Comparison of ENCODE assay signal across 7 cellular contexts in the genomic region with DNA sequence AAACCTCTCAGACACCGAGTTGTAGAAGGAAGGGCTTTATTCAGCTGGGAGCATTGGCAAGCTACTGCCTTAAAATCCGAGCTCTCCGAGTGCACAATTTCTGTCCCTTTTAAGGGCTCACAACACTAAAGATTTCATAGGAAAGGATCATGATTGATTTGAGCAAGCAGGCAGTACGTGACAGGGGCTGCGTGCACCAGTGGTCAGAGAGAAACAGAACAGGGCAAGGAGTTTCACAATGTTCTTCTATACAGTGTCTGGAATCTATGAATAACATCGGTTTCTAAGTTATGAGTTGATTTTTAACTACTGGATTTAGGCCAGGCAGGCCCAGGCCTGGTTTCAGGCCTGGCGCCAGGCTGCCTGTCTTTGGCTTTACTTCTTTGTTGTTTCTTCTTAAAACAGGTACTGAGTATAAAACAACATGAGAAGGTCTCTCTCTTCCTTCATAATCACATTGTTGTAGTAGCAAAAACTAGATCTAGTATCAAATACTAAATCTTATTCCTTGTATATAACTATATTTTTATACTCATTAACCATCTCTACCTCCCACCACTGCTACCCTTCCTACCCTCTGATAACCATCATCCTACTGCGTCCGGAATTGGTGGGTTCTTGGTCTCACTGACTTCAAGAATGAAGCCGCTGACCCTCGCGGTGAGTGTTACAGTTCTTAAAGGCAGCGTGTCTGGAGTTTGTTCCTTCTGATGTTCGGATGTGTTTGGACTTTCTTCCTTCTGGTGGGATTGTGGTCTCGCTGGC.
DNase-seq lines count a peak whose midpoint lies in the region; ATAC-seq and TF ChIP-seq lines count a peak whose summit lies in the region.
"Not testable (repeated sequence)": the region's sequence is repeated elsewhere in the genome, so short reads cannot be mapped to it uniquely, and the experiment has no call there.

No MANE protein-coding gene starts in this region.

- not testable (repeated sequence) for H3K4me3 ChIP-seq in DND-41 (ENCODE audit: low read depth in 1 of 2, low read length in 2 of 2); fibroblast of villous mesenchyme (ENCODE audit: low read depth, low read length); mesenchymal stem cell (ENCODE audit: insufficient read depth in 1 of 2, low read depth in 1 of 2, low read length in 2 of 2)

- not testable (repeated sequence) for H3K23ac ChIP-seq in mesenchymal stem cell (ENCODE audit: low read length in 2 of 2)

- not testable (repeated sequence) for H3K36me3 Mint-ChIP-seq in chondrocyte (ENCODE audit: low read depth)

- TF ChIP-seq CTCF in DND-41 (IDR thresholded peaks at IDR 0.05; ENCODE audit: borderline replicate concordance, extremely low read depth, low read length, poor library complexity, severe bottlenecking); chondrocyte (IDR thresholded peaks at IDR 0.05); fibroblast of villous mesenchyme (IDR thresholded peaks at IDR 0.05; ENCODE audit: insufficient read depth, low read depth, low read length): not testable (repeated sequence)

- H3K4me3 Mint-ChIP-seq in chondrocyte (ENCODE audit: unreplicated experiment): peak overlapping the region; percentile 38

- peak; percentile 18; the same call in 1 of the 3 replicates for ATAC-seq in DND-41 (ENCODE audit: insufficient read depth, low read depth)

- not testable (repeated sequence) for H3K4ac ChIP-seq in mesenchymal stem cell (ENCODE audit: low read depth in 1 of 2, low read length in 2 of 2)

- not testable (repeated sequence) for H3K36me3 ChIP-seq in DND-41 (ENCODE audit: insufficient read depth, low read length); mesenchymal stem cell (ENCODE audit: control insufficient read depth in 1 of 2, insufficient read depth in 2 of 2, low read depth in 1 of 2, low read length in 2 of 2)

- not testable (repeated sequence) for H3K27me3 ChIP-seq in DND-41 (ENCODE audit: insufficient read depth, low read length, poor library complexity); mesenchymal stem cell (ENCODE audit: control insufficient read depth in 1 of 2, insufficient read depth in 1 of 2, low read length in 2 of 2)

- peak overlapping the region; percentile 36 for H2AFZ ChIP-seq in DND-41 (ENCODE audit: low read depth, low read length)
- H2AFZ ChIP-seq in mesenchymal stem cell (ENCODE audit: low read depth, low read length): not testable (repeated sequence)

- H3K79me2 ChIP-seq in DND-41 (ENCODE audit: insufficient read depth, low read length): not testable (repeated sequence)

- H2BK120ac ChIP-seq in mesenchymal stem cell (ENCODE audit: low read depth, low read length): not testable (repeated sequence)

- not testable (repeated sequence) for H2BK15ac ChIP-seq in mesenchymal stem cell (ENCODE audit: low read depth, poor library complexity, severe bottlenecking)

- H3K4me1 ChIP-seq in DND-41 (ENCODE audit: insufficient read depth, low read length): peaks cover 79% of the 10 kb centered on the region
- not testable (repeated sequence) for H3K4me1 ChIP-seq in mesenchymal stem cell (ENCODE audit: control insufficient read depth, insufficient read depth, low read depth, low read length)

- not testable (repeated sequence) for H3K27me3 Mint-ChIP-seq in chondrocyte (ENCODE audit: low read depth)

- DNase-seq in DND-41; chondrocyte (ENCODE audit: low spot score): not testable (repeated sequence)
- DNase-seq in M059J (ENCODE audit: low read depth): peak; percentile 24
- DNase-seq in amniotic epithelial cell (ENCODE audit: low read depth): peak; percentile 82
- peak; percentile 26 for DNase-seq in fibroblast of villous mesenchyme (ENCODE audit: low read depth)
- peak; percentile 34 for DNase-seq in mesenchymal stem cell
- peak; percentile 21 for DNase-seq in stromal cell of bone marrow (ENCODE audit: low read depth)

- H4K20me1 ChIP-seq in DND-41 (ENCODE audit: insufficient read depth, low read length): not testable (repeated sequence)

- peak overlapping the region; percentile 32; the same call in 1 of the 2 replicates for H3K9ac ChIP-seq in DND-41 (ENCODE audit: low read depth, low read length)
- not testable (repeated sequence) for H3K9ac ChIP-seq in mesenchymal stem cell (ENCODE audit: low read length)

- not testable (repeated sequence) for H2BK12ac ChIP-seq in mesenchymal stem cell (ENCODE audit: low read length in 2 of 2)

- H2AK5ac ChIP-seq in mesenchymal stem cell (ENCODE audit: low read length, severe bottlenecking): not testable (repeated sequence)

- not testable (repeated sequence) for H3K79me1 ChIP-seq in mesenchymal stem cell (replicated peaks; ENCODE audit: low read length, poor library complexity, severe bottlenecking)

- not testable (repeated sequence) for H3K4me2 ChIP-seq in DND-41 (ENCODE audit: insufficient read depth, low read length); mesenchymal stem cell (ENCODE audit: low read length, poor library complexity, severe bottlenecking)

- H3K18ac ChIP-seq in mesenchymal stem cell (ENCODE audit: low read depth in 1 of 2, low read length in 2 of 2): not testable (repeated sequence)

- H4K8ac ChIP-seq in mesenchymal stem cell (ENCODE audit: low read length): not testable (repeated sequence)

- H3K4me1 Mint-ChIP-seq in chondrocyte (ENCODE audit: low read depth): not testable (repeated sequence)

- not testable (repeated sequence) for H3K9me3 Mint-ChIP-seq in chondrocyte (ENCODE audit: low read depth)

- not testable (repeated sequence) for H3K9me3 ChIP-seq in DND-41 (ENCODE audit: insufficient read depth, low read length, severe bottlenecking); mesenchymal stem cell (ENCODE audit: control insufficient read depth, low read length)

- H3K14ac ChIP-seq in mesenchymal stem cell (ENCODE audit: low read length in 2 of 2): not testable (repeated sequence)

- 98% methylated on average over 12 of the region's 15 CpGs for WGBS in mesenchymal stem cell

- H4K91ac ChIP-seq in mesenchymal stem cell (ENCODE audit: low read length): not testable (repeated sequence)

- H3K27ac ChIP-seq in DND-41 (ENCODE audit: low read length) (peak overlapping the region; percentile 84), mesenchymal stem cell (ENCODE audit: low read length, poor library complexity, severe bottlenecking) (peak overlapping the region; percentile 80)

- H3K27ac Mint-ChIP-seq in chondrocyte (ENCODE audit: unreplicated experiment): peak overlapping the region; percentile 92

- H2BK5ac ChIP-seq in mesenchymal stem cell (ENCODE audit: low read depth, low read length, poor library complexity, severe bottlenecking): not testable (repeated sequence)
